In the genomic region with DNA sequence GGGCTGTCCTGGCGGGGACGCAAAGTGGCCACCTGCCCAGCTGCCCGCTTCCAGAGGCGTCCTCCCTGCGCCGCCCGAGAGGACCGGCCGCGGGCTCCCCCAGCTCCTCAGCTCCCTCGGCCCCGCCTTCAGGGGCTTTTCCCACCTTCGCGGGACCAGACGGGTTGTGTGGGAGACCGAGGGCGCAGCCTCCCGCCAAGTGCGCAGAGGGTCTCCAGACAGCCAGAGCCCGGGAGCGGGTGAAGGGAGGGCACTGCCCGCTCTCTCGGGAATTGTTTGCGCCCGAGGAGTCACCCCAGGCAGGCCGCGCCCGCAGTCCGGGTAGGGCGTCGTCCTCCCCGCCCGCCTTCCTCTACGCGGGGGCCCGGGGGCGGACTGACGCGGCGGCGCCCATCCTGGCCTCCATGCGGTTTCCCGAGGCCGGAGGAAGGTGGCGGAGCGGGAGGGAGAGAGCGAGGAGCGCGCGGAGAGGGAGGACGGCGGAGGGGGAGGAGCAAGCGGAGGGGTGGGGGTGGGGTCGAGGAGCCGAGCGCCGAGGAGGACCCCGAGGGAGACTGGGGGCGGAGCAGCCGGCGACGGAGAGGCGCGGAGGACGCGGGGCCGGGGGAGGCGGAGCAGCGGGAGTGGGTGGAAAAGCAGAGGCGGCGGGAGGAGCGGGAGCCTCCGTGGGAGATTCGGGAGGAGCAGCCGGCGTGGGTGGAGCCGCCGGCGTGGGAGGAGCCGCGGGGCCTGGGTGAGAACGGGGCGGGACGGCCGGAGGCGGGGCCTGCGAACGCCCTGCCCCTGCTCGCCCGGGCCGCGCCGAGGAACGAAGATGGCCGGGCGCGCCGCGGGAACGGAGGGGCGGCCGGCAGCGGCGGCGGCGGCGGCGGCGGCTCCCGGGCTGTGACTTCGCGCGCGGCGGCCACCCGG, we compare ENCODE assay signal across 7 cellular contexts. TPM values are rescaled to one million over a fixed set of nuclear protein-coding genes. Genes with fewer than 3 reads are reported as not detected.
A peak's percentile ranks its signal among the peaks of the same experiment; 100 is the strongest.
DNase-seq lines count a peak whose midpoint lies in the region; ATAC-seq, FAIRE-seq and TF ChIP-seq lines count a peak whose summit lies in the region.

No MANE protein-coding gene starts in this region.

- FAIRE-seq in keratinocyte (lab: Jason Lieb, UNC): no peak

- H3K27ac ChIP-seq in caudate nucleus (ENCODE audit: low read depth, low read length) (peak overlapping the region; percentile 74), keratinocyte (ENCODE audit: control insufficient read depth, insufficient read depth, low read length) (peak overlapping the region; percentile 27)

- DNase-seq in NCI-H2107 treated with DMSO at 0.1 percent for 48 hours (lab: John Stamatoyannopoulos, UW; ENCODE audit: unreplicated experiment): peak; percentile 74
- peak in 58 of 61 donors; percentile 8 to 90 (median 70) for DNase-seq in caudate nucleus (lab: John Stamatoyannopoulos, UW)
- DNase-seq in keratinocyte (ENCODE audit: low read depth, low spot score): peak; percentile 19
- DNase-seq in stimulated activated CD4-positive, alpha-beta T cell treated with anti-CD3 and anti-CD28 coated beads, Interleukin-12 subunit alpha, Interleukin-12 subunit beta, amount 100 ng/mL, for 24 hours (ENCODE audit: low read depth in 2 of 2): peak; percentile 41 to 57

- H3K4me3 ChIP-seq in keratinocyte (ENCODE audit: control insufficient read depth in 2 of 3, extremely low read depth in 1 of 3, insufficient read depth in 2 of 3, low read depth in 1 of 3, low read length in 3 of 3): peak overlapping the region; percentile 33 to 43 (median 34)

- peaks cover 15% of the 10 kb centered on the region for H3K79me2 ChIP-seq in keratinocyte (ENCODE audit: control insufficient read depth, insufficient read depth, low read length)

- H4K20me1 ChIP-seq in keratinocyte (ENCODE audit: control insufficient read depth, extremely low read depth, insufficient read depth, low read length): no peaks in the 10 kb centered on the region

- H3K4me1 ChIP-seq in keratinocyte (ENCODE audit: control insufficient read depth, extremely low read depth, insufficient read depth, low read length): peaks cover 2% of the 10 kb centered on the region

- no peaks in the 10 kb centered on the region for H3K36me3 ChIP-seq in keratinocyte (ENCODE audit: control insufficient read depth in 2 of 2, extremely low read depth in 1 of 2, insufficient read depth in 2 of 2, low read length in 2 of 2)

- no peak for TF ChIP-seq POLR2A in GM18505 (IDR thresholded peaks at IDR 0.05; ENCODE audit: borderline replicate concordance, extremely low read depth, insufficient read depth, insufficient read length)

- H3K9me1 ChIP-seq in keratinocyte (ENCODE audit: control insufficient read depth, extremely low read depth, insufficient read depth, low read length): no peaks in the 10 kb centered on the region

- H3K9ac ChIP-seq in keratinocyte (ENCODE audit: control insufficient read depth, extremely low read depth, insufficient read depth, low read length): peak overlapping the region; percentile 64

- peak overlapping the region; percentile 61 for H3K4me2 ChIP-seq in keratinocyte (ENCODE audit: control insufficient read depth, extremely low read depth, insufficient read depth, low read depth, low read length)

- H3K27me3 ChIP-seq in keratinocyte (ENCODE audit: control insufficient read depth, extremely low read depth, insufficient read depth, low read length): no peaks in the 10 kb centered on the region

- H2AFZ ChIP-seq in keratinocyte (ENCODE audit: control insufficient read depth, low read length): peak overlapping the region; percentile 37

- no peak for TF ChIP-seq CTCF in keratinocyte (optimal IDR thresholded peaks at IDR 0.05 in 1 of 3, IDR thresholded peaks at IDR 0.05 in 1 of 3, conservative IDR thresholded peaks at IDR 0.05 in 1 of 3; ENCODE audit: extremely low read depth in 1 of 3, insufficient read depth in 2 of 3, low read length in 3 of 3)

- no peaks in the 10 kb centered on the region for H3K9me3 ChIP-seq in keratinocyte (ENCODE audit: control insufficient read depth, low read depth, low read length)

- ATAC-seq in GM18505 (IDR thresholded peaks at IDR 0.05; ENCODE audit: unreplicated experiment): peak; percentile 75
- ATAC-seq in HG02870 (IDR thresholded peaks at IDR 0.05; ENCODE audit: unreplicated experiment): peak; percentile 56
- peak; percentile 86 to 89 for ATAC-seq in activated CD4-positive, CD25-positive, alpha-beta regulatory T cell treated with anti-CD3 and anti-CD28 coated beads, Interleukin-2, amount 50 U/mL, for 24 hours

- dilution Hi-C loops in keratinocyte (cut with MboI; ENCODE audit: extremely low pct_ligation_motif_present, low sequenced_read_pairs): no loop called here

RNA-seq across cellular contexts. Expression of gene CLDN34, which starts 47.6 kb away (rescaled TPM):
- polyA plus RNA-seq in keratinocyte: 0.05 to 0.10 TPM in 2 of 3 replicates, not detected in the other
- not detected for polyA plus RNA-seq in keratinocyte (2011; ENCODE audit: low read depth)
- polyA plus RNA-seq in keratinocyte (2011; cell fraction: cytosol; rRNA removed): 0.08 TPM in 1 of 2 replicates, not detected in the other
- 0.41 TPM in 1 of 2 replicates, not detected in the other for polyA plus RNA-seq in keratinocyte (2011; cell fraction: nucleus; rRNA removed)
- polyA plus RNA-seq in keratinocyte (2012; ENCODE audit: low replicate concordance): 0.15 TPM in 1 of 2 replicates, not detected in the other
- polyA minus RNA-seq in keratinocyte: 0.29 to 0.43 TPM in 2 of 3 replicates, not detected in the other
- not detected for polyA minus RNA-seq in keratinocyte (2011; cell fraction: cytosol; rRNA and poly(A)+ RNA removed)
- 1.3 TPM in 1 of 2 replicates, not detected in the other for polyA minus RNA-seq in keratinocyte (2011; cell fraction: nucleus; rRNA and poly(A)+ RNA removed)

Comparison
In these comparisons a context has a peak if more than half of its experiments do, and no peak if none do; other contexts are left out.
1. Peak in every context shown above with its lines: DNase-seq, ATAC-seq, H3K4me3 ChIP-seq and H3K27ac ChIP-seq.
2. DNase-seq: peak in every context shown above with its lines; median percentile 74 in NCI-H2107 treated with DMSO at 0.1 percent for 48 hours; 70 in caudate nucleus; 49 in stimulated activated CD4-positive, alpha-beta T cell treated with anti-CD3 and anti-CD28 coated beads, Interleukin-12 subunit alpha, Interleukin-12 subunit beta, amount 100 ng/mL, for 24 hours; 19 in keratinocyte.